In the genomic region with DNA sequence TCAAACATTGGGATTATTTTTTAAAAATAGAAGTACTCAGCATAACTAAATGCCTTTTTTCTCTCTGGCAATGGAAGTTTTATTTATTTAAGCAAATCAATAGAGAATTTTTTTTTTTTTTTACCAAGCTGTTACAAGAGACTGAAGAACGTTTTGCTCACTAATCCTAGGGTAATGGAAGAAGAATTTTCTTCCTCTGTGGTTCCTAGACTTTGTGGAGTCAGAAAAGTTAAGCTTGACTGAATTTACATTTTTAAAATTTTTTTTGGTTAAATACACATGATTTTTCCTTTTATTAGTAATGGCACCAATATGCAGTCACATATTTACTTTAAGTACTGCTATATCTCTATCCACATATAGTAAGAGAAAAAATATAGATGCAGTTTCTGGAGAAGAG, we compare ENCODE assay signal across 30 cellular contexts.
DNase-seq lines count a peak whose midpoint lies in the region; ATAC-seq and TF ChIP-seq lines count a peak whose summit lies in the region.
"Had no signal": no experiment of that assay in that cellular context is flagged by ENCODE, and none has a peak within 500 bp of the region (broad histone marks: within the 10 kb centered on the region; RNA-seq: fewer than 3 reads in every experiment).

No MANE protein-coding gene starts in this region.

- peaks cover 6% of the 10 kb centered on the region for H3K9me3 Mint-ChIP-seq in chondrocyte (ENCODE audit: low read depth)
- no peaks in the 10 kb centered on the region; the same call in 2 of the 3 replicates for H3K9me3 Mint-ChIP-seq in GM23338
- no peaks in the 10 kb centered on the region for H3K9me3 Mint-ChIP-seq in activated T-helper 1 cell treated with anti-CD3 and anti-CD28 coated beads, Interleukin-12 subunit alpha, Interleukin-12 subunit beta, Interleukin-2, Interleukin-4 antibody, amounts not matched to agents 30 ng/mL and 10 ng/mL and 1 ng/mL, durations not matched to agents 14 hours and 24 hours and 36 hours
- H3K9me3 Mint-ChIP-seq: activated CD4-positive, alpha-beta T cell treated with anti-CD3 and anti-CD28 coated beads, Interleukin-2, amount 10 ng/mL, durations not matched to agents 7 days and 5 days; activated naive CD8-positive, alpha-beta T cell treated with anti-CD3 and anti-CD28 coated beads, Interleukin-2, amount 10 ng/mL, durations not matched to agents 7 days and 5 days; activated T-cell treated with anti-CD3 and anti-CD28 coated beads, Interleukin-2, amount 50 U/mL, for 24 hours; dendritic cell treated with granulocyte-macrophage colony-stimulating factor and Interleukin-4, amounts not matched to agents 40 ng/mL and 50 ng/mL, for 4 days; natural killer cell treated with Interleukin-12 subunit alpha and Interleukin-12 subunit beta and Interleukin-15 and Interleukin-18, amount 100 ng/mL, for 72 hours had no signal

- H3K4me3 ChIP-seq in AG10803 (ENCODE audit: low read length) (no peak overlapping the region), GM23338 (no peak overlapping the region)
- H3K4me3 ChIP-seq: A549, HAP-1, lung, ovary, SJCRH30, suprapubic skin, upper lobe of right lung had no signal

- TF ChIP-seq CTCF in AG10803 (conservative IDR thresholded peaks at IDR 0.05; ENCODE audit: low read length): no peak
- TF ChIP-seq CTCF in chondrocyte (IDR thresholded peaks at IDR 0.05): no peak
- no peak for TF ChIP-seq CTCF in GM23338 (conservative IDR thresholded peaks at IDR 0.05; ENCODE audit: low read depth in 2 of 2)

- H3K36me3 ChIP-seq in GM23338 (ENCODE audit: insufficient read depth): no peaks in the 10 kb centered on the region
- H3K36me3 ChIP-seq: HAP-1, ovary, SJCRH30, suprapubic skin, upper lobe of right lung had no signal

- no peaks in the 10 kb centered on the region for H3K27me3 Mint-ChIP-seq in chondrocyte (ENCODE audit: low read depth)
- H3K27me3 Mint-ChIP-seq in GM23338 (ENCODE audit: insufficient read depth, low read depth, poor library complexity): no peaks in the 10 kb centered on the region
- peaks cover 3% of the 10 kb centered on the region for H3K27me3 Mint-ChIP-seq in activated T-helper 1 cell treated with anti-CD3 and anti-CD28 coated beads, Interleukin-12 subunit alpha, Interleukin-12 subunit beta, Interleukin-2, Interleukin-4 antibody, amounts not matched to agents 30 ng/mL and 10 ng/mL and 1 ng/mL, durations not matched to agents 14 hours and 24 hours and 36 hours (ENCODE audit: insufficient read depth)

- no peaks in the 10 kb centered on the region for H3K79me2 ChIP-seq in GM23338 (replicated peaks; ENCODE audit: insufficient read depth)

- H3K36me3 Mint-ChIP-seq in chondrocyte (ENCODE audit: low read depth) (peaks cover 5% of the 10 kb centered on the region), GM23338 (ENCODE audit: low read depth) (no peaks in the 10 kb centered on the region)
- H3K36me3 Mint-ChIP-seq in activated T-helper 1 cell treated with anti-CD3 and anti-CD28 coated beads, Interleukin-12 subunit alpha, Interleukin-12 subunit beta, Interleukin-2, Interleukin-4 antibody, amounts not matched to agents 30 ng/mL and 10 ng/mL and 1 ng/mL, durations not matched to agents 14 hours and 24 hours and 36 hours (ENCODE audit: low read depth): no peaks in the 10 kb centered on the region
- H3K36me3 Mint-ChIP-seq: activated naive CD8-positive, alpha-beta T cell treated with anti-CD3 and anti-CD28 coated beads, Interleukin-2, amount 10 ng/mL, durations not matched to agents 7 days and 5 days; natural killer cell treated with Interleukin-12 subunit alpha and Interleukin-12 subunit beta and Interleukin-15 and Interleukin-18, amount 100 ng/mL, for 72 hours had no signal

- no peak overlapping the region for H3K4me2 ChIP-seq in GM23338
- H3K4me2 ChIP-seq: A549 had no signal

- H3K27ac ChIP-seq in GM23338 (ENCODE audit: low read depth): no peak overlapping the region
- H3K27ac ChIP-seq: A549, ovary, SJCRH30, suprapubic skin, upper lobe of right lung had no signal

- peak; percentile 60 for DNase-seq in AG10803 (ENCODE audit: low read depth)
- peak; percentile 7 to 24 for DNase-seq in NCI-H526 (lab: John Stamatoyannopoulos, UW)
- no peak for DNase-seq in chondrocyte (ENCODE audit: low spot score)
- DNase-seq in non-pigmented ciliary epithelial cell (ENCODE audit: low read depth): peak; percentile 37
- no peak for DNase-seq in GM23338 (ENCODE audit: low spot score)
- DNase-seq in NK-92 treated with Interleukin-12 subunit alpha and Interleukin-12 subunit beta, amount 100 ng/mL, for 24 hours (lab: John Stamatoyannopoulos, UW): no peak
- DNase-seq in activated T-helper 1 cell treated with anti-CD3 and anti-CD28 coated beads, Interleukin-12 subunit alpha, Interleukin-12 subunit beta, Interleukin-2, Interleukin-4 antibody, amounts not matched to agents 30 ng/mL and 10 ng/mL and 1 ng/mL, durations not matched to agents 14 hours and 24 hours and 36 hours (ENCODE audit: low spot score): no peak
- DNase-seq in activated gamma-delta T cell treated with Interleukin-2 at 50 U/mL for 16 hours: no peak
- DNase-seq: activated B cell treated with CpG ODN at 0.5 μM for 24 hours; activated CD4-positive, alpha-beta T cell treated with anti-CD3 and anti-CD28 coated beads, Interleukin-2, amount 10 ng/mL, durations not matched to agents 7 days and 5 days; activated gamma-delta T cell; activated naive CD8-positive, alpha-beta T cell treated with anti-CD3 and anti-CD28 coated beads, Interleukin-2, amount 10 ng/mL, durations not matched to agents 7 days and 5 days; activated T-cell treated with anti-CD3 and anti-CD28 coated beads, Interleukin-2, amount 50 U/mL, for 24 hours; erythroblast; glutamatergic neuron; NCI-H146; NCI-H2107; NCI-H774; ovary; SJCRH30; small intestine; stimulated activated naive CD4-positive, alpha-beta T cell treated with Interleukin-2 at 50 U/mL for 16 hours; T-helper 1 cell; upper lobe of right lung had no signal

- no peaks in the 10 kb centered on the region for H3F3A ChIP-seq in GM23338 (replicated peaks; ENCODE audit: low read depth)

- no peak overlapping the region for H2AFZ ChIP-seq in GM23338

- H3K4me1 ChIP-seq in GM23338 (ENCODE audit: insufficient read depth): no peaks in the 10 kb centered on the region

- no peak for ATAC-seq in GM23338
- ATAC-seq: A549; natural killer cell treated with Interleukin-12 subunit alpha and Interleukin-12 subunit beta and Interleukin-15 and Interleukin-18, amount 100 ng/mL, for 72 hours; upper lobe of right lung had no signal

- H3K4me3 Mint-ChIP-seq in chondrocyte (ENCODE audit: unreplicated experiment) (peak overlapping the region; percentile 10), GM23338 (no peak overlapping the region)
- H3K4me3 Mint-ChIP-seq in activated T-helper 1 cell treated with anti-CD3 and anti-CD28 coated beads, Interleukin-12 subunit alpha, Interleukin-12 subunit beta, Interleukin-2, Interleukin-4 antibody, amounts not matched to agents 30 ng/mL and 10 ng/mL and 1 ng/mL, durations not matched to agents 14 hours and 24 hours and 36 hours: no peak overlapping the region
- H3K4me3 Mint-ChIP-seq: activated B cell treated with CpG ODN at 0.5 μM for 24 hours; activated CD4-positive, alpha-beta T cell treated with anti-CD3 and anti-CD28 coated beads, Interleukin-2, amount 10 ng/mL, durations not matched to agents 7 days and 5 days; activated naive CD8-positive, alpha-beta T cell treated with anti-CD3 and anti-CD28 coated beads, Interleukin-2, amount 10 ng/mL, durations not matched to agents 7 days and 5 days; activated T-cell treated with anti-CD3 and anti-CD28 coated beads, Interleukin-2, amount 50 U/mL, for 24 hours; dendritic cell treated with granulocyte-macrophage colony-stimulating factor and Interleukin-4, amounts not matched to agents 40 ng/mL and 50 ng/mL, for 4 days; natural killer cell treated with Interleukin-12 subunit alpha and Interleukin-12 subunit beta and Interleukin-15 and Interleukin-18, amount 100 ng/mL, for 72 hours had no signal

- H4K20me1 ChIP-seq in GM23338 (replicated peaks; ENCODE audit: insufficient read depth): no peaks in the 10 kb centered on the region

- H3K4me1 Mint-ChIP-seq in chondrocyte (ENCODE audit: low read depth) (peaks cover 49% of the 10 kb centered on the region), GM23338 (peaks cover 4% of the 10 kb centered on the region; the same call in 2 of the 3 replicates)
- no peaks in the 10 kb centered on the region for H3K4me1 Mint-ChIP-seq in activated T-helper 1 cell treated with anti-CD3 and anti-CD28 coated beads, Interleukin-12 subunit alpha, Interleukin-12 subunit beta, Interleukin-2, Interleukin-4 antibody, amounts not matched to agents 30 ng/mL and 10 ng/mL and 1 ng/mL, durations not matched to agents 14 hours and 24 hours and 36 hours (ENCODE audit: low read depth)
- H3K4me1 Mint-ChIP-seq: activated B cell treated with CpG ODN at 0.5 μM for 24 hours; activated CD4-positive, alpha-beta T cell treated with anti-CD3 and anti-CD28 coated beads, Interleukin-2, amount 10 ng/mL, durations not matched to agents 7 days and 5 days had no signal

- H3K27ac Mint-ChIP-seq in chondrocyte (ENCODE audit: unreplicated experiment) (peak overlapping the region; percentile 77), GM23338 (no peak overlapping the region)
- no peak overlapping the region for H3K27ac Mint-ChIP-seq in activated T-helper 1 cell treated with anti-CD3 and anti-CD28 coated beads, Interleukin-12 subunit alpha, Interleukin-12 subunit beta, Interleukin-2, Interleukin-4 antibody, amounts not matched to agents 30 ng/mL and 10 ng/mL and 1 ng/mL, durations not matched to agents 14 hours and 24 hours and 36 hours
- H3K27ac Mint-ChIP-seq: activated B cell treated with CpG ODN at 0.5 μM for 24 hours; activated CD4-positive, alpha-beta T cell treated with anti-CD3 and anti-CD28 coated beads, Interleukin-2, amount 10 ng/mL, durations not matched to agents 7 days and 5 days; activated naive CD8-positive, alpha-beta T cell treated with anti-CD3 and anti-CD28 coated beads, Interleukin-2, amount 10 ng/mL, durations not matched to agents 7 days and 5 days; activated T-cell treated with anti-CD3 and anti-CD28 coated beads, Interleukin-2, amount 50 U/mL, for 24 hours; dendritic cell treated with granulocyte-macrophage colony-stimulating factor and Interleukin-4, amounts not matched to agents 40 ng/mL and 50 ng/mL, for 4 days; natural killer cell treated with Interleukin-12 subunit alpha and Interleukin-12 subunit beta and Interleukin-15 and Interleukin-18, amount 100 ng/mL, for 72 hours had no signal

- intact Hi-C loops in activated T-helper 1 cell treated with anti-CD3 and anti-CD28 coated beads, Interleukin-12 subunit alpha, Interleukin-12 subunit beta, Interleukin-2, Interleukin-4 antibody, amounts not matched to agents 30 ng/mL and 10 ng/mL and 1 ng/mL, durations not matched to agents 14 hours and 24 hours and 36 hours (cut with micrococcal nuclease): no loop called here

- no peaks in the 10 kb centered on the region for H3K9me2 ChIP-seq in GM23338 (ENCODE audit: insufficient read depth)

- no peaks in the 10 kb centered on the region for H3K27me3 ChIP-seq in GM23338 (ENCODE audit: insufficient read depth)
- H3K27me3 ChIP-seq: ovary, SJCRH30, suprapubic skin, upper lobe of right lung had no signal

TF ChIP-seq in GM23338, 12 proteins besides CTCF, POLR2A, EP300 and RAD21 (continues in another document):
- no peak for TF ChIP-seq CREB1 (CRISPR knock-in tag; IDR thresholded peaks at IDR 0.05; ENCODE audit: low read depth)
- TF ChIP-seq EZH2phosphoT487 (IDR thresholded peaks at IDR 0.05; ENCODE audit: unreplicated experiment): no peak

Comparison
In these comparisons a context has a peak if more than half of its experiments do, and no peak if none do; other contexts are left out.
1. DNase-seq: peak in AG10803 (single experiment), NCI-H526 (2 of 2) and non-pigmented ciliary epithelial cell (single experiment); none in chondrocyte (single experiment), GM23338 (single experiment), NK-92 treated with Interleukin-12 subunit alpha and Interleukin-12 subunit beta, amount 100 ng/mL, for 24 hours (single experiment), activated T-helper 1 cell treated with anti-CD3 and anti-CD28 coated beads, Interleukin-12 subunit alpha, Interleukin-12 subunit beta, Interleukin-2, Interleukin-4 antibody, amounts not matched to agents 30 ng/mL and 10 ng/mL and 1 ng/mL, durations not matched to agents 14 hours and 24 hours and 36 hours (single experiment) and activated gamma-delta T cell treated with Interleukin-2 at 50 U/mL for 16 hours (single experiment).